Comparison of ENCODE assay signal across 28 cellular contexts in genomic region chr13:75423946-75424345, GRCh38.
"Had no signal": no experiment of that assay in that cellular context is flagged by ENCODE, and none has a peak within 500 bp of the region (broad histone marks: within the 10 kb centered on the region; RNA-seq: fewer than 3 reads in every experiment).

No MANE protein-coding gene starts in this region.

- H3K9me3 Mint-ChIP-seq: dendritic cell treated with granulocyte-macrophage colony-stimulating factor and Interleukin-4, amounts not matched to agents 40 ng/mL and 50 ng/mL, for 4 days; effector memory CD8-positive, alpha-beta T cell; endodermal cell had no signal

- H3K27me3 Mint-ChIP-seq: dendritic cell treated with granulocyte-macrophage colony-stimulating factor and Interleukin-4, amounts not matched to agents 40 ng/mL and 50 ng/mL, for 4 days had no signal

- DNase-seq: colonic mucosa; cortex of kidney; effector CD8-positive, alpha-beta T cell; effector memory CD8-positive, alpha-beta T cell; endodermal cell; erythroblast; esophagus squamous epithelium; foreskin fibroblast; foreskin melanocyte; gastrocnemius medialis; glutamatergic neuron; head of caudate nucleus; heart right ventricle; hippocampal formation; left cardiac atrium; left lung; left ventricle myocardium superior; lower lobe of right lung; mesenchymal stem cell; mucosa of descending colon; naive B cell had no signal

- H3K27ac Mint-ChIP-seq: dendritic cell treated with granulocyte-macrophage colony-stimulating factor and Interleukin-4, amounts not matched to agents 40 ng/mL and 50 ng/mL, for 4 days; effector memory CD8-positive, alpha-beta T cell; endodermal cell; mesothelial cell of epicardium; naive B cell had no signal

- FAIRE-seq: endometrium, islet of Langerhans, keratinocyte had no signal

- H3K4me3 ChIP-seq: colonic mucosa, esophagus squamous epithelium, gastrocnemius medialis, heart right ventricle, left lung, lower lobe of right lung, mucosa of descending colon had no signal

- H3K36me3 ChIP-seq: colonic mucosa, esophagus squamous epithelium, gastrocnemius medialis, heart right ventricle, left lung, lower lobe of right lung had no signal

- H3K27ac ChIP-seq: colonic mucosa, epithelial cell of prostate, esophagus squamous epithelium, left lung, lower lobe of right lung had no signal

- H3K4me1 ChIP-seq: colonic mucosa, left lung had no signal

- ATAC-seq: effector memory CD8-positive, alpha-beta T cell; esophagus mucosa; gastrocnemius medialis; heart right ventricle; left cardiac atrium; left lung; left ventricle myocardium superior; lower lobe of right lung; mucosa of descending colon had no signal

- H3K4me3 Mint-ChIP-seq: dendritic cell treated with granulocyte-macrophage colony-stimulating factor and Interleukin-4, amounts not matched to agents 40 ng/mL and 50 ng/mL, for 4 days; effector memory CD8-positive, alpha-beta T cell; endodermal cell; mesothelial cell of epicardium had no signal

- H3K36me3 Mint-ChIP-seq: naive B cell had no signal

- H3K27me3 ChIP-seq: colonic mucosa, esophagus squamous epithelium, gastrocnemius medialis, heart right ventricle, left lung had no signal

- H3K9me3 ChIP-seq: colonic mucosa, esophagus squamous epithelium, gastrocnemius medialis, heart right ventricle, left lung, lower lobe of right lung, mucosa of descending colon had no signal
